Comparison of ENCODE assay signal across 31 cellular contexts in the genomic region with DNA sequence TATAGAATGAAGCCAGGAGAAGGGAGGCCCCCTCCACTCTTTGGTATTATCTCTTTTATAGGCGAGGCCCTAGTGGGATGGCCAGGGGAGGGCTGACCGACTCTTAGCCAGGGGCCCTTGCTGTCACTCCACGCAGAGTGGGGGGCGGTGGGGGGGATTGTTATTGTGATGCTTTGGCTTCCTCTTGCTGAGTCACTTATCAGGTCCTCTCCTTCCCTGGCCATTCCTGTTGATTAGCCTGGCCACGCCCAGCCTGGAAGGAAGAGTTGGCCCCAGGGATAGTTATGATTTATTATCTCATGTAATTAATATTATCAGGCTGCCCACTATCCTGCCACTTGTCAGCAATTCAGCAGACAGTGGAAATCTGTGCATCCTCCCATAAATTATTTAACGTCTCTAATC. TPM values are rescaled to one million over a fixed set of nuclear protein-coding genes. Genes with fewer than 3 reads are reported as not detected.
"Had no signal": no experiment of that assay in that cellular context is flagged by ENCODE, and none has a peak within 500 bp of the region (broad histone marks: within the 10 kb centered on the region; RNA-seq: fewer than 3 reads in every experiment).

No MANE protein-coding gene starts in this region.

- H3K4me2 ChIP-seq: neural progenitor cell had no signal

- H3K36me3 ChIP-seq: transverse colon had no signal

- H3K4me3 Mint-ChIP-seq: activated CD4-positive, alpha-beta T cell treated with anti-CD3 and anti-CD28 coated beads, Interleukin-2, amount 10 ng/mL, durations not matched to agents 7 days and 5 days; activated CD8-positive, alpha-beta T cell treated with anti-CD3 and anti-CD28 coated beads for 36 hours; brain; immature natural killer cell; mesothelial cell of epicardium; naive thymus-derived CD8-positive, alpha-beta T cell; neural progenitor cell; stimulated activated naive B cell treated with anti-CD40 and anti-IgM and Interleukin-4, amounts not matched to agents 10 μg/mL and 1 μg/mL and 100 μg/mL, for 72 hours had no signal

- H3K27me3 ChIP-seq: neural progenitor cell, sigmoid colon, transverse colon had no signal

- H3K27ac Mint-ChIP-seq: activated CD4-positive, alpha-beta T cell treated with anti-CD3 and anti-CD28 coated beads, Interleukin-2, amount 10 ng/mL, durations not matched to agents 7 days and 5 days; activated CD8-positive, alpha-beta T cell treated with anti-CD3 and anti-CD28 coated beads for 36 hours; activated naive CD4-positive, alpha-beta T cell treated with anti-CD3 and anti-CD28 coated beads, Interleukin-2, amount 50 U/mL, for 72 hours; brain; mesothelial cell of epicardium; naive thymus-derived CD8-positive, alpha-beta T cell; neural progenitor cell; progenitor cell of endocrine pancreas had no signal

- H3K4me1 ChIP-seq: sigmoid colon, transverse colon had no signal

- H3K4me3 ChIP-seq: left ventricle myocardium inferior, neural progenitor cell, sigmoid colon, transverse colon had no signal

- H3K27ac ChIP-seq: left ventricle myocardium inferior, neural progenitor cell, sigmoid colon, transverse colon had no signal

- DNase-seq: activated CD4-positive, alpha-beta T cell treated with anti-CD3 and anti-CD28 coated beads, Interleukin-2, amount 10 ng/mL, durations not matched to agents 7 days and 5 days; activated CD8-positive, alpha-beta T cell treated with anti-CD3 and anti-CD28 coated beads for 36 hours; activated T-cell treated with anti-CD3 and anti-CD28 coated beads, Interleukin-2, amount 50 U/mL, for 1 hour; aorta; foreskin fibroblast; immature natural killer cell; kidney glomerular epithelial cell; left ventricle myocardium inferior; naive thymus-derived CD8-positive, alpha-beta T cell; retina; sigmoid colon; stimulated activated CD4-positive, alpha-beta T cell treated with anti-CD3 and anti-CD28 coated beads, Interleukin-2, amount 100 ng/mL, for 48 hours; stimulated activated CD8-positive, alpha-beta memory T cell treated with anti-CD3 and anti-CD28 coated beads, Interleukin-4, amount 100 ng/mL, for 48 hours; stimulated activated naive B cell treated with anti-CD40 and anti-IgM and Interleukin-4, amounts not matched to agents 10 μg/mL and 1 μg/mL and 100 μg/mL, for 72 hours; T-helper 9 cell; transverse colon had no signal

- H2AFZ ChIP-seq: neural progenitor cell had no signal

- H3K27me3 Mint-ChIP-seq: activated CD4-positive, alpha-beta T cell treated with anti-CD3 and anti-CD28 coated beads, Interleukin-2, amount 10 ng/mL, durations not matched to agents 7 days and 5 days; activated CD8-positive, alpha-beta T cell treated with anti-CD3 and anti-CD28 coated beads for 36 hours; brain; naive thymus-derived CD8-positive, alpha-beta T cell; progenitor cell of endocrine pancreas; stimulated activated naive B cell treated with anti-CD40 and anti-IgM and Interleukin-4, amounts not matched to agents 10 μg/mL and 1 μg/mL and 100 μg/mL, for 72 hours had no signal

- H3K9me3 ChIP-seq: transverse colon had no signal

- H3K4me1 Mint-ChIP-seq: immature natural killer cell had no signal

- ATAC-seq: activated CD4-positive, CD25-positive, alpha-beta regulatory T cell treated with anti-CD3 and anti-CD28 coated beads, Interleukin-2, amount 50 U/mL, for 24 hours; activated CD8-positive, alpha-beta T cell treated with anti-CD3 and anti-CD28 coated beads for 36 hours; activated naive CD4-positive, alpha-beta T cell treated with anti-CD3 and anti-CD28 coated beads, Interleukin-2, amount 50 U/mL, for 72 hours; naive thymus-derived CD8-positive, alpha-beta T cell; stimulated activated naive B cell treated with anti-CD40 and anti-IgM and Interleukin-4, amounts not matched to agents 10 μg/mL and 1 μg/mL and 100 μg/mL, for 72 hours had no signal

RNA-seq across cellular contexts. Expression of a gene that starts 25.5 kb away (rescaled TPM):
- total RNA-seq: epithelial cell of proximal tubule, glomerular endothelial cell had no signal

RNA-seq across cellular contexts. Expression of a gene that starts 40.0 kb away (rescaled TPM):
- total RNA-seq: activated CD4-positive, alpha-beta T cell treated with anti-CD3 and anti-CD28 coated beads, Interleukin-2, amount 10 ng/mL, durations not matched to agents 7 days and 5 days; activated CD8-positive, alpha-beta T cell treated with anti-CD3 and anti-CD28 coated beads for 36 hours; activated naive CD4-positive, alpha-beta T cell treated with anti-CD3 and anti-CD28 coated beads, Interleukin-2, amount 50 U/mL, for 72 hours; aorta; cardiac septum; chondrocyte; epithelial cell of proximal tubule; fibroblast of lung; glomerular endothelial cell; left ventricle myocardium inferior; lung microvascular endothelial cell; mesothelial cell of epicardium; naive thymus-derived CD8-positive, alpha-beta T cell; omental fat pad; progenitor cell of endocrine pancreas; sigmoid colon; temporal lobe; transverse colon had no signal
- polyA plus RNA-seq: adipose tissue; aorta; fibroblast of lung; immature natural killer cell; naive thymus-derived CD8-positive, alpha-beta T cell; sigmoid colon had no signal
